ENCODE assay signal across 8 cellular contexts in the genomic region with DNA sequence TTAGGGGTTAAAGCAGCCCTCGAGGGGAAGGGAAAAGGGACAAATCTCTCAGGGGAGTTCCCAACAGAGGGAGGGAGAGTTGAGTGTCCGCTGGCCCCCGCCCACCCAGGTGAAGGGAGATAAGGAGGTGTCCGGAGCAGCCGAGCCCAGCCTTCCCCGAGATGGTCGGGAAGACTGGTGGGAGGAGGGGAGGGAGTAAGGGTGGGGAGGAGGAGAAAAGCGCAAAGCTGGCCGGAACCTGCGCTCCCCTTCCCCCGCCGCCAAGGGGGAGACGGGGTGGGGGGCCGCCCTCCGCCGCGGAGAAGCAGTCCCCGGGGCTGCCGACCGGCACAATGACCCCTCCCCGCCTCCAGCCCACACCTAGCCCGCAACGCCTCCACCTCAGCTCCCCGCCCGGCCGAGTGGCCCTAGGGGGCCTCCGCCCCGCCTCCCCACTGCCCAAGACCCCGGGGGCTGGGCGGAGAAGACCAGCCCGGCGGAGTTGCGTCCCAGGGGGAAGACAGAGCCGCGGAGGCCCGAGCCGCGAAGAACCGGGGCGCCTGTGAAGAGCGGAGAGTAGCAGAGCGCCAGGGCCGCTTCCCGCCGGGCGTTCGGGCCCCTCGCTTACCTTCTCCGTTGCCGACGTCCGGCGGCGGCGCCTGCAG. TPM values are rescaled to one million over a fixed set of nuclear protein-coding genes. Genes with fewer than 3 reads are reported as not detected.
DNase-seq lines count a peak whose midpoint lies in the region; ATAC-seq and TF ChIP-seq lines count a peak whose summit lies in the region.

No MANE protein-coding gene starts in this region.

- H3K9me3 ChIP-seq in Peyer's patch (no peaks in the 10 kb centered on the region), prostate gland (no peaks in the 10 kb centered on the region)

- peak overlapping the region; percentile 75 to 97 for H3K27ac Mint-ChIP-seq in activated naive CD4-positive, alpha-beta T cell treated with anti-CD3 and anti-CD28 coated beads, Interleukin-2, amount 50 U/mL, for 72 hours

- ATAC-seq in GM18873 (IDR thresholded peaks at IDR 0.05; ENCODE audit: low FRiP score, unreplicated experiment) (peak; percentile 11), HG03196 (IDR thresholded peaks at IDR 0.05; ENCODE audit: unreplicated experiment) (peak; percentile 19), left cardiac atrium (peak; percentile 32 to 56)
- ATAC-seq in activated naive CD4-positive, alpha-beta T cell treated with anti-CD3 and anti-CD28 coated beads, Interleukin-2, amount 50 U/mL, for 72 hours: peak; percentile 7 to 10

- H3K9me3 Mint-ChIP-seq in activated naive CD4-positive, alpha-beta T cell treated with anti-CD3 and anti-CD28 coated beads, Interleukin-2, amount 50 U/mL, for 72 hours: peaks cover 0 to under 1% of the 10 kb centered on the region in 2 donors

- peaks cover 13 to 27% of the 10 kb centered on the region in 2 donors for H3K36me3 Mint-ChIP-seq in activated naive CD4-positive, alpha-beta T cell treated with anti-CD3 and anti-CD28 coated beads, Interleukin-2, amount 50 U/mL, for 72 hours

- H3K4me3 ChIP-seq in AG10803 (ENCODE audit: low read length) (peak overlapping the region; percentile 92), Peyer's patch (peak overlapping the region; percentile 85 to 100 (median 96)), prostate gland (peak overlapping the region; percentile 95 to 99)

- intact Hi-C loops in left cardiac atrium (cut with DNase I) (loop anchor here in 1 of 2 donors (2.0 kb wide), 1 partner anchor 175 kb away; a partner anchor contains a TSS), prostate gland (cut with DNase I) (loop anchor here (5.0 to 10.0 kb wide), 2 partner anchors 227 to 755 kb away; a partner anchor contains a TSS)

- DNase-seq in AG10803 (ENCODE audit: low read depth): no peak
- peak; percentile 37 to 65 (median 63) for DNase-seq in Peyer's patch
- DNase-seq in activated naive CD4-positive, alpha-beta T cell treated with anti-CD3 and anti-CD28 coated beads, Interleukin-2, amount 50 U/mL, for 72 hours (ENCODE audit: low spot score in 2 of 2): peak; percentile 25 to 59
- peak; percentile 59 for DNase-seq in left cardiac atrium
- DNase-seq in prostate gland (ENCODE audit: low spot score): peak; percentile 26
- DNase-seq in GM19238 (ENCODE audit: insufficient read length, low spot score): no peak

- 0% methylated on average over 31 of the region's 55 CpGs for WGBS in prostate gland

- H3K4me1 ChIP-seq in Peyer's patch (peaks cover 0 to 42% (median 0%) of the 10 kb centered on the region in 4 donors), prostate gland (replicated peaks) (peaks cover 5% of the 10 kb centered on the region)

- H3K27ac ChIP-seq in Peyer's patch (peak overlapping the region; percentile 89 to 99 (median 93)), prostate gland (peak overlapping the region; percentile 96 to 97)

- TF ChIP-seq CTCF in AG10803 (conservative IDR thresholded peaks at IDR 0.05; ENCODE audit: low read length) (no peak), Peyer's patch (IDR thresholded peaks at IDR 0.05) (no peak), prostate gland (IDR thresholded peaks at IDR 0.05) (no peak)

- no peaks in the 10 kb centered on the region for H3K27me3 ChIP-seq in Peyer's patch
- no peaks in the 10 kb centered on the region for H3K27me3 ChIP-seq in prostate gland (replicated peaks; ENCODE audit: insufficient read depth)

- H3K36me3 ChIP-seq in Peyer's patch (no peaks in the 10 kb centered on the region), prostate gland (no peaks in the 10 kb centered on the region)

- TF ChIP-seq POLR2A in Peyer's patch (IDR thresholded peaks at IDR 0.05) (no peak), prostate gland (IDR thresholded peaks at IDR 0.05) (no peak)

RNA-seq across cellular contexts. Expression of a gene that starts 0.5 kb away (rescaled TPM):
- total RNA-seq in Peyer's patch: 100 to 1,000 TPM in 1 of 4 donors, 10 to 100 TPM in 3; 38.4 to 129 (median 70.5) TPM
- total RNA-seq in activated naive CD4-positive, alpha-beta T cell treated with anti-CD3 and anti-CD28 coated beads, Interleukin-2, amount 50 U/mL, for 72 hours: 10 to 100 TPM; 51.2 to 65.3 TPM
- 10 to 100 TPM; 37.6 to 45.7 TPM for total RNA-seq in left cardiac atrium
- total RNA-seq in prostate gland: 10 to 100 TPM; 25.5 to 46.2 TPM

RNA-seq across cellular contexts. Expression of a gene that starts 0.9 kb away (rescaled TPM):
- 10 to 100 TPM in 2 of 4 donors, 1 to 10 TPM in 1, not detected in 1; 9.0 to 16.6 (median 14.8) TPM for total RNA-seq in Peyer's patch
- total RNA-seq in activated naive CD4-positive, alpha-beta T cell treated with anti-CD3 and anti-CD28 coated beads, Interleukin-2, amount 50 U/mL, for 72 hours: 1 to 10 TPM; 6.4 to 7.8 TPM
- total RNA-seq in left cardiac atrium: 10 to 100 TPM; 70.9 to 77.5 TPM
- total RNA-seq in prostate gland: 10 to 100 TPM; 27.0 to 27.5 TPM

Comparison
In these comparisons a context has a peak if more than half of its experiments do, and no peak if none do; other contexts are left out.
1. DNase-seq: peak in Peyer's patch (3 of 3), activated naive CD4-positive, alpha-beta T cell treated with anti-CD3 and anti-CD28 coated beads, Interleukin-2, amount 50 U/mL, for 72 hours (2 of 2), left cardiac atrium (single experiment) and prostate gland (single experiment); none in AG10803 (single experiment) and GM19238 (single experiment).
2. Peak in every context shown above with its lines, with median percentiles within 50 percentile points of each other: H3K4me3 ChIP-seq and ATAC-seq.